Comparison of ENCODE assay signal across 1 cellular context in the genomic region with DNA sequence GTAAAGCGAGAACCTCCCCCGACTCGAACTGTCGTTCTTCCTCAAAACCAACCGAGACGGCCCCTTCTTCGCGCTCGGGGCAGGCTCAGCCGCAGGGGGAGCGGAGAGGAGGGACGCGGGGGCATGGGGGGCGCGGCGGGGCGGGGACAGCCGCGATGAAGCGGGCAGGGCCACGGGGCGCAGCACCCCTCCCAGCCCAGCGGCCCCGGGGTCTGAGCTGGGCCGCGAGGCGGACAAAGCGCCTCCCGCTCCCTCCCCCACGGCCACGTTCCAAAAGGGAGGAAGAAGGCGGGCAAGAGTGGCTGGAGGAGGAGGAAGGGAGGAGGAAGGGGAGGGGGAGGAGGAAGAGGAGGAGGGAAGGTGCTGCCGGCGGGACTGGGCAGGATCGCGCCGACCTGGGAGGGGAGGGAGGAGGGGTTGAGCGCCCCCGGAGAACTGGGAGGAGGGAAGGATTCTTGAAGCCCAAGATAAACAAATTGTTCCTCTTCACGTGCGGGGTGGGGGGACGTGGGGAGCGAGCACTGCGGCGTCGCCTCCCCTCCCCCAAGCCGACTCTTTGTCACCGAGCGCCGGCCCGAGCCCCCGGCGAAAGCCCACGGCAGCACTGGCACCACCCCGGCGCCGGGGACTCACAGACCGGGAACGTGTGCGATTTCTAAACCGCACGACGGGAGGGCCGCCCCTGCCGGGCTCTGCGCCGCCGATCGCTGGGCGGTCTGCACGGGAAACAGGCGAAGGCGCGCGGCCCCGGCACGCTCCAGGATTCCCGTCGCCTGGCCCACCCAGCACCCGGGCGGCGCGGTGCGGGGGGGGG.
TF ChIP-seq lines count a peak whose summit lies in the region.

No MANE protein-coding gene starts in this region.

TF ChIP-seq in K562, 482 proteins besides CTCF, POLR2A, EP300 and RAD21 (continued from another document and continues in another):
- TF ChIP-seq ZNF143 (CRISPR knock-in tag; IDR thresholded peaks at IDR 0.05) (no peak), YY1 (IDR thresholded peaks at IDR 0.05; ENCODE audit: borderline replicate concordance in 1 of 3, control insufficient read depth in 1 of 3, extremely low read depth in 1 of 3, insufficient read depth in 3 of 3, insufficient read length in 1 of 3, insufficient replicate concordance in 2 of 3, low read depth in 1 of 3, low read length in 2 of 3) (no peak), THRAP3 (IDR thresholded peaks at IDR 0.05; ENCODE audit: borderline replicate concordance) (no peak), SAFB (IDR thresholded peaks at IDR 0.05; ENCODE audit: borderline replicate concordance, low read depth, low read length) (no peak), ZNF253 (CRISPR knock-in tag; conservative IDR thresholded peaks at IDR 0.05) (no peak), RHOXF2B (CRISPR knock-in tag; conservative IDR thresholded peaks at IDR 0.05) (no peak), SPI1 (IDR thresholded peaks at IDR 0.05; ENCODE audit: borderline replicate concordance, low read depth, low read length) (peak; percentile 27; the same call in 1 of the 2 replicates), ZNF780A (CRISPR knock-in tag; IDR thresholded peaks at IDR 0.05) (no peak), GABPA (tag; conservative IDR thresholded peaks at IDR 0.05; ENCODE audit: low read depth) (peak; percentile 53), NFE2L1 (tag; IDR thresholded peaks at IDR 0.05; ENCODE audit: borderline replicate concordance, low read depth) (no peak), ZNF133 (CRISPR knock-in tag; IDR thresholded peaks at IDR 0.05) (no peak), ZNF175 (CRISPR knock-in tag; IDR thresholded peaks at IDR 0.05; ENCODE audit: low read depth) (no peak), MCM7 (IDR thresholded peaks at IDR 0.05) (no peak), HDAC3 (IDR thresholded peaks at IDR 0.05; ENCODE audit: borderline replicate concordance, partially characterized antibody) (no peak), KDM4B (IDR thresholded peaks at IDR 0.05; ENCODE audit: borderline replicate concordance in 2 of 2, low read depth in 1 of 2) (peak in 1 of 2 experiments; percentile 53; a peak in 1 of 4 replicates), ARID1B (IDR thresholded peaks at IDR 0.05) (no peak; the same call in 1 of the 2 replicates), ZNF224 (CRISPR knock-in tag; IDR thresholded peaks at IDR 0.05) (no peak), NR3C1 (CRISPR knock-in tag; IDR thresholded peaks at IDR 0.05) (no peak), DDX20 (tag; IDR thresholded peaks at IDR 0.05; ENCODE audit: low read depth) (no peak), MBD2 (IDR thresholded peaks at IDR 0.05; ENCODE audit: borderline replicate concordance, low read depth) (no peak), GTF2F1 (IDR thresholded peaks at IDR 0.05; ENCODE audit: low read depth, low read length) (no peak), BRF1 (IDR thresholded peaks at IDR 0.05; ENCODE audit: borderline replicate concordance, extremely low read depth, insufficient read length) (no peak), CHD4 (IDR thresholded peaks at IDR 0.05; ENCODE audit: insufficient read depth, insufficient replicate concordance, low read depth, low read length, poor library complexity, severe bottlenecking) (no peak), RBFOX2 (IDR thresholded peaks at IDR 0.05; ENCODE audit: low read depth, low read length) (peak; percentile 74), ZNF12 (CRISPR knock-in tag; IDR thresholded peaks at IDR 0.05) (no peak), LEF1 (IDR thresholded peaks at IDR 0.05) (peak; percentile 39; the same call in 1 of the 2 replicates), NR2F6 (CRISPR knock-in tag; IDR thresholded peaks at IDR 0.05) (no peak), ETV6 (IDR thresholded peaks at IDR 0.05; ENCODE audit: borderline replicate concordance in 1 of 2, low read depth in 2 of 2, low read length in 1 of 2) (peak in 1 of 2 experiments; percentile 19; a peak in 2 of 4 replicates), ETV6 (CRISPR knock-in tag; IDR thresholded peaks at IDR 0.05; ENCODE audit: borderline replicate concordance) (no peak), ZNF695 (CRISPR knock-in tag; IDR thresholded peaks at IDR 0.05) (no peak), SMARCA4 (IDR thresholded peaks at IDR 0.05) (no peak), ZNF24 (IDR thresholded peaks at IDR 0.05) (no peak), ZNF696 (CRISPR knock-in tag; conservative IDR thresholded peaks at IDR 0.05) (no peak), GTF2E2 (tag; IDR thresholded peaks at IDR 0.05) (no peak), KLF10 (CRISPR knock-in tag; IDR thresholded peaks at IDR 0.05) (no peak), MAFG (tag; conservative IDR thresholded peaks at IDR 0.05) (no peak), STAT5B (CRISPR knock-in tag; IDR thresholded peaks at IDR 0.05) (no peak), BHLHE40 (IDR thresholded peaks at IDR 0.05; ENCODE audit: low read length) (peak; percentile 52), ATF1 (CRISPR knock-in tag; IDR thresholded peaks at IDR 0.05) (no peak), ATF1 (tag; IDR thresholded peaks at IDR 0.05) (peak; percentile 9; the same call in 1 of the 2 replicates), ILF3 (IDR thresholded peaks at IDR 0.05; ENCODE audit: borderline replicate concordance) (no peak), SMAD2 (IDR thresholded peaks at IDR 0.05; ENCODE audit: low read depth, low read length) (no peak), KAT7 (CRISPR knock-in tag; IDR thresholded peaks at IDR 0.05; ENCODE audit: borderline replicate concordance) (no peak), POLR2H (tag; IDR thresholded peaks at IDR 0.05; ENCODE audit: low read depth) (no peak), PHF8 (IDR thresholded peaks at IDR 0.05; ENCODE audit: borderline replicate concordance, low read length) (peak; percentile 3; the same call in 1 of the 2 replicates), ZNF232 (CRISPR knock-in tag; IDR thresholded peaks at IDR 0.05) (no peak), ZNF282 (CRISPR knock-in tag; IDR thresholded peaks at IDR 0.05) (no peak), ZC3H4 (CRISPR knock-in tag; IDR thresholded peaks at IDR 0.05; ENCODE audit: borderline replicate concordance) (no peak), RNF2 (IDR thresholded peaks at IDR 0.05) (peak; percentile 45; the same call in 1 of the 2 replicates), POLR2AphosphoS5 (IDR thresholded peaks at IDR 0.05; ENCODE audit: control insufficient read depth, insufficient read depth, low read depth, low read length) (no peak)
- TF ChIP-seq, protein P1, sequence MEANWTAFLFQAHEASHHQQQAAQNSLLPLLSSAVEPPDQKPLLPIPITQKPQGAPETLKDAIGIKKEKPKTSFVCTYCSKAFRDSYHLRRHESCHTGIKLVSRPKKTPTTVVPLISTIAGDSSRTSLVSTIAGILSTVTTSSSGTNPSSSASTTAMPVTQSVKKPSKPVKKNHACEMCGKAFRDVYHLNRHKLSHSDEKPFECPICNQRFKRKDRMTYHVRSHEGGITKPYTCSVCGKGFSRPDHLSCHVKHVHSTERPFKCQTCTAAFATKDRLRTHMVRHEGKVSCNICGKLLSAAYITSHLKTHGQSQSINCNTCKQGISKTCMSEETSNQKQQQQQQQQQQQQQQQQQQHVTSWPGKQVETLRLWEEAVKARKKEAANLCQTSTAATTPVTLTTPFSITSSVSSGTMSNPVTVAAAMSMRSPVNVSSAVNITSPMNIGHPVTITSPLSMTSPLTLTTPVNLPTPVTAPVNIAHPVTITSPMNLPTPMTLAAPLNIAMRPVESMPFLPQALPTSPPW (CRISPR knock-in tag; IDR thresholded peaks at IDR 0.05) = peak; percentile 84
- TF ChIP-seq, protein P2, sequence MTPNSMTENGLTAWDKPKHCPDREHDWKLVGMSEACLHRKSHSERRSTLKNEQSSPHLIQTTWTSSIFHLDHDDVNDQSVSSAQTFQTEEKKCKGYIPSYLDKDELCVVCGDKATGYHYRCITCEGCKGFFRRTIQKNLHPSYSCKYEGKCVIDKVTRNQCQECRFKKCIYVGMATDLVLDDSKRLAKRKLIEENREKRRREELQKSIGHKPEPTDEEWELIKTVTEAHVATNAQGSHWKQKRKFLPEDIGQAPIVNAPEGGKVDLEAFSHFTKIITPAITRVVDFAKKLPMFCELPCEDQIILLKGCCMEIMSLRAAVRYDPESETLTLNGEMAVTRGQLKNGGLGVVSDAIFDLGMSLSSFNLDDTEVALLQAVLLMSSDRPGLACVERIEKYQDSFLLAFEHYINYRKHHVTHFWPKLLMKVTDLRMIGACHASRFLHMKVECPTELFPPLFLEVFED (CRISPR knock-in tag; conservative IDR thresholded peaks at IDR 0.05) = no peak
- TF ChIP-seq, protein P3, sequence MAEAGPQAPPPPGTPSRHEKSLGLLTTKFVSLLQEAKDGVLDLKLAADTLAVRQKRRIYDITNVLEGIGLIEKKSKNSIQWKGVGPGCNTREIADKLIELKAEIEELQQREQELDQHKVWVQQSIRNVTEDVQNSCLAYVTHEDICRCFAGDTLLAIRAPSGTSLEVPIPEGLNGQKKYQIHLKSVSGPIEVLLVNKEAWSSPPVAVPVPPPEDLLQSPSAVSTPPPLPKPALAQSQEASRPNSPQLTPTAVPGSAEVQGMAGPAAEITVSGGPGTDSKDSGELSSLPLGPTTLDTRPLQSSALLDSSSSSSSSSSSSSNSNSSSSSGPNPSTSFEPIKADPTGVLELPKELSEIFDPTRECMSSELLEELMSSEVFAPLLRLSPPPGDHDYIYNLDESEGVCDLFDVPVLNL (CRISPR knock-in tag; IDR thresholded peaks at IDR 0.05; ENCODE audit: low read depth) = no peak
- TF ChIP-seq, protein P4, sequence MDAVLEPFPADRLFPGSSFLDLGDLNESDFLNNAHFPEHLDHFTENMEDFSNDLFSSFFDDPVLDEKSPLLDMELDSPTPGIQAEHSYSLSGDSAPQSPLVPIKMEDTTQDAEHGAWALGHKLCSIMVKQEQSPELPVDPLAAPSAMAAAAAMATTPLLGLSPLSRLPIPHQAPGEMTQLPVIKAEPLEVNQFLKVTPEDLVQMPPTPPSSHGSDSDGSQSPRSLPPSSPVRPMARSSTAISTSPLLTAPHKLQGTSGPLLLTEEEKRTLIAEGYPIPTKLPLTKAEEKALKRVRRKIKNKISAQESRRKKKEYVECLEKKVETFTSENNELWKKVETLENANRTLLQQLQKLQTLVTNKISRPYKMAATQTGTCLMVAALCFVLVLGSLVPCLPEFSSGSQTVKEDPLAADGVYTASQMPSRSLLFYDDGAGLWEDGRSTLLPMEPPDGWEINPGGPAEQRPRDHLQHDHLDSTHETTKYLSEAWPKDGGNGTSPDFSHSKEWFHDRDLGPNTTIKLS (IDR thresholded peaks at IDR 0.05; ENCODE audit: borderline replicate concordance, low read depth) = no peak
- TF ChIP-seq, protein P5, sequence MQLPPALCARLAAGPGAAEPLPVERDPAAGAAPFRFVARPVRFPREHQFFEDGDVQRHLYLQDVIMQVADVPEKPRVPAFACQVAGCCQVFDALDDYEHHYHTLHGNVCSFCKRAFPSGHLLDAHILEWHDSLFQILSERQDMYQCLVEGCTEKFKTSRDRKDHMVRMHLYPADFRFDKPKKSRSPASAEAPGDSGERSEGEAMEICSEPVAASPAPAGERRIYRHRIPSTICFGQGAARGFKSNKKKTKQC (CRISPR knock-in tag; IDR thresholded peaks at IDR 0.05) = no peak
- TF ChIP-seq, protein P6, sequence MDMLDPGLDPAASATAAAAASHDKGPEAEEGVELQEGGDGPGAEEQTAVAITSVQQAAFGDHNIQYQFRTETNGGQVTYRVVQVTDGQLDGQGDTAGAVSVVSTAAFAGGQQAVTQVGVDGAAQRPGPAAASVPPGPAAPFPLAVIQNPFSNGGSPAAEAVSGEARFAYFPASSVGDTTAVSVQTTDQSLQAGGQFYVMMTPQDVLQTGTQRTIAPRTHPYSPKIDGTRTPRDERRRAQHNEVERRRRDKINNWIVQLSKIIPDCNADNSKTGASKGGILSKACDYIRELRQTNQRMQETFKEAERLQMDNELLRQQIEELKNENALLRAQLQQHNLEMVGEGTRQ (CRISPR knock-in tag; IDR thresholded peaks at IDR 0.05) = no peak
- TF ChIP-seq, protein P7, sequence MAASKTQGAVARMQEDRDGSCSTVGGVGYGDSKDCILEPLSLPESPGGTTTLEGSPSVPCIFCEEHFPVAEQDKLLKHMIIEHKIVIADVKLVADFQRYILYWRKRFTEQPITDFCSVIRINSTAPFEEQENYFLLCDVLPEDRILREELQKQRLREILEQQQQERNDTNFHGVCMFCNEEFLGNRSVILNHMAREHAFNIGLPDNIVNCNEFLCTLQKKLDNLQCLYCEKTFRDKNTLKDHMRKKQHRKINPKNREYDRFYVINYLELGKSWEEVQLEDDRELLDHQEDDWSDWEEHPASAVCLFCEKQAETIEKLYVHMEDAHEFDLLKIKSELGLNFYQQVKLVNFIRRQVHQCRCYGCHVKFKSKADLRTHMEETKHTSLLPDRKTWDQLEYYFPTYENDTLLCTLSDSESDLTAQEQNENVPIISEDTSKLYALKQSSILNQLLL (CRISPR knock-in tag; IDR thresholded peaks at IDR 0.05; ENCODE audit: borderline replicate concordance) = no peak
- TF ChIP-seq, protein P8, sequence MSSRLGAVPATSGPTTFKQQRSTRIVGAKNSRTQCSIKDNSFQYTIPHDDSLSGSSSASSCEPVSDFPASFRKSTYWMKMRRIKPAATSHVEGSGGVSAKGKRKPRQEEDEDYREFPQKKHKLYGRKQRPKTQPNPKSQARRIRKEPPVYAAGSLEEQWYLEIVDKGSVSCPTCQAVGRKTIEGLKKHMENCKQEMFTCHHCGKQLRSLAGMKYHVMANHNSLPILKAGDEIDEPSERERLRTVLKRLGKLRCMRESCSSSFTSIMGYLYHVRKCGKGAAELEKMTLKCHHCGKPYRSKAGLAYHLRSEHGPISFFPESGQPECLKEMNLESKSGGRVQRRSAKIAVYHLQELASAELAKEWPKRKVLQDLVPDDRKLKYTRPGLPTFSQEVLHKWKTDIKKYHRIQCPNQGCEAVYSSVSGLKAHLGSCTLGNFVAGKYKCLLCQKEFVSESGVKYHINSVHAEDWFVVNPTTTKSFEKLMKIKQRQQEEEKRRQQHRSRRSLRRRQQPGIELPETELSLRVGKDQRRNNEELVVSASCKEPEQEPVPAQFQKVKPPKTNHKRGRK (tag; IDR thresholded peaks at IDR 0.05) = peak; percentile 38; the same call in 1 of the 2 replicates
- TF ChIP-seq, protein P9, sequence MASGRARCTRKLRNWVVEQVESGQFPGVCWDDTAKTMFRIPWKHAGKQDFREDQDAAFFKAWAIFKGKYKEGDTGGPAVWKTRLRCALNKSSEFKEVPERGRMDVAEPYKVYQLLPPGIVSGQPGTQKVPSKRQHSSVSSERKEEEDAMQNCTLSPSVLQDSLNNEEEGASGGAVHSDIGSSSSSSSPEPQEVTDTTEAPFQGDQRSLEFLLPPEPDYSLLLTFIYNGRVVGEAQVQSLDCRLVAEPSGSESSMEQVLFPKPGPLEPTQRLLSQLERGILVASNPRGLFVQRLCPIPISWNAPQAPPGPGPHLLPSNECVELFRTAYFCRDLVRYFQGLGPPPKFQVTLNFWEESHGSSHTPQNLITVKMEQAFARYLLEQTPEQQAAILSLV (tag; IDR thresholded peaks at IDR 0.05) = no peak
- TF ChIP-seq, protein P10, sequence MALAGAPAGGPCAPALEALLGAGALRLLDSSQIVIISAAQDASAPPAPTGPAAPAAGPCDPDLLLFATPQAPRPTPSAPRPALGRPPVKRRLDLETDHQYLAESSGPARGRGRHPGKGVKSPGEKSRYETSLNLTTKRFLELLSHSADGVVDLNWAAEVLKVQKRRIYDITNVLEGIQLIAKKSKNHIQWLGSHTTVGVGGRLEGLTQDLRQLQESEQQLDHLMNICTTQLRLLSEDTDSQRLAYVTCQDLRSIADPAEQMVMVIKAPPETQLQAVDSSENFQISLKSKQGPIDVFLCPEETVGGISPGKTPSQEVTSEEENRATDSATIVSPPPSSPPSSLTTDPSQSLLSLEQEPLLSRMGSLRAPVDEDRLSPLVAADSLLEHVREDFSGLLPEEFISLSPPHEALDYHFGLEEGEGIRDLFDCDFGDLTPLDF (CRISPR knock-in tag; IDR thresholded peaks at IDR 0.05) = no peak
- TF ChIP-seq, protein P11, sequence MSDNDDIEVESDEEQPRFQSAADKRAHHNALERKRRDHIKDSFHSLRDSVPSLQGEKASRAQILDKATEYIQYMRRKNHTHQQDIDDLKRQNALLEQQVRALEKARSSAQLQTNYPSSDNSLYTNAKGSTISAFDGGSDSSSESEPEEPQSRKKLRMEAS (CRISPR knock-in tag; IDR thresholded peaks at IDR 0.05) = peak; percentile 50; the same call in 1 of the 2 replicates
